ENCODE assay signal across 19 cellular contexts in the genomic region with DNA sequence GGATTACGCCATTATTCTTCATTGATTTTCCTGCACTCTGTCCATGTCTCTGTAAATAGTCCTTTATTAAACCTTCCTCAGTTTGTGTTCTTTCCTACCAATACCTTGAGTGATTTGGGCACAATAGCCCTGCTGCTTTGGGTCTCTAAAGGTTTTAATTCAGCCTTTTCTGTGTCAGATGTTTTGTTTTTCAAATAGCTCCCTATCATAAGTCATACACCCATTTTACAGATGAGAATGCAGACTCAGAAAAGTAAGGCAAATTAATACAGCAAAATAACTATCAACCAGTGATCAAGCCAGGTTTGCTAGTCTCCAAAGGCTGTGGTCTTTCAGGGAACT. TPM values are rescaled to one million over a fixed set of nuclear protein-coding genes. Genes with fewer than 3 reads are reported as not detected.
DNase-seq lines count a peak whose midpoint lies in the region; ATAC-seq and TF ChIP-seq lines count a peak whose summit lies in the region.
"Had no signal": no experiment of that assay in that cellular context is flagged by ENCODE, and none has a peak within 500 bp of the region (broad histone marks: within the 10 kb centered on the region; RNA-seq: fewer than 3 reads in every experiment).

No MANE protein-coding gene starts in this region.

- no peak for DNase-seq in activated CD8-positive, alpha-beta T cell treated with anti-CD3 and anti-CD28 coated beads for 36 hours
- no peak for DNase-seq in activated CD8-positive, alpha-beta T cell treated with anti-CD3 and anti-CD28 coated beads, Interleukin-2, amount 10 ng/mL, durations not matched to agents 7 days and 5 days
- DNase-seq in HEK293T (ENCODE audit: extremely low spot score) (no peak), left lobe of liver (ENCODE audit: low spot score) (no peak), type B pancreatic cell (ENCODE audit: extremely low spot score, unreplicated experiment) (no peak), coronary artery (ENCODE audit: low spot score) (no peak), activated gamma-delta T cell treated with Interleukin-2 at 50 U/mL for 16 hours (no peak)
- DNase-seq: DMS79, GOT3, NCI-H1092, NCI-H1436, NCI-H2029 treated with DMSO at 0.1 percent for 48 hours, NCI-H226, NCI-H510A treated with DMSO at 0.1 percent for 48 hours, NCI-H748 treated with DMSO at 0.1 percent for 48 hours, SIG-M5, SK-N-SH had no signal

- H3K27ac ChIP-seq in coronary artery: no peak overlapping the region

- TF ChIP-seq CTCF in activated CD8-positive, alpha-beta T cell treated with anti-CD3 and anti-CD28 coated beads for 36 hours (IDR thresholded peaks at IDR 0.05): no peak
- no peak for TF ChIP-seq CTCF in type B pancreatic cell (conservative IDR thresholded peaks at IDR 0.05)
- no peak for TF ChIP-seq CTCF in coronary artery (IDR thresholded peaks at IDR 0.05)

- peaks cover 18% of the 10 kb centered on the region for H3K4me1 Mint-ChIP-seq in activated CD8-positive, alpha-beta T cell treated with anti-CD3 and anti-CD28 coated beads for 36 hours (ENCODE audit: low read depth)
- H3K4me1 Mint-ChIP-seq in activated CD8-positive, alpha-beta T cell treated with anti-CD3 and anti-CD28 coated beads, Interleukin-2, amount 10 ng/mL, durations not matched to agents 7 days and 5 days (ENCODE audit: low read depth): peaks cover 15% of the 10 kb centered on the region
- H3K4me1 Mint-ChIP-seq in type B pancreatic cell (ENCODE audit: unreplicated experiment): peaks cover 5% of the 10 kb centered on the region
- H3K4me1 Mint-ChIP-seq: B cell, CD14-positive monocyte had no signal

- no peaks in the 10 kb centered on the region for H3K27me3 Mint-ChIP-seq in activated CD8-positive, alpha-beta T cell treated with anti-CD3 and anti-CD28 coated beads for 36 hours
- no peaks in the 10 kb centered on the region for H3K27me3 Mint-ChIP-seq in activated CD8-positive, alpha-beta T cell treated with anti-CD3 and anti-CD28 coated beads, Interleukin-2, amount 10 ng/mL, durations not matched to agents 7 days and 5 days (ENCODE audit: low read depth)
- no peaks in the 10 kb centered on the region for H3K27me3 Mint-ChIP-seq in type B pancreatic cell
- H3K27me3 Mint-ChIP-seq: B cell had no signal

- no peaks in the 10 kb centered on the region for H3K9me3 Mint-ChIP-seq in activated CD8-positive, alpha-beta T cell treated with anti-CD3 and anti-CD28 coated beads for 36 hours
- H3K9me3 Mint-ChIP-seq in activated CD8-positive, alpha-beta T cell treated with anti-CD3 and anti-CD28 coated beads, Interleukin-2, amount 10 ng/mL, durations not matched to agents 7 days and 5 days (ENCODE audit: insufficient read depth): no peaks in the 10 kb centered on the region
- H3K9me3 Mint-ChIP-seq in type B pancreatic cell: no peaks in the 10 kb centered on the region
- H3K9me3 Mint-ChIP-seq: CD14-positive monocyte had no signal

- H3K4me3 ChIP-seq in coronary artery: no peak overlapping the region

- CTCF ChIA-PET in activated CD8-positive, alpha-beta T cell treated with anti-CD3 and anti-CD28 coated beads for 36 hours (lab: Charles Lee): interaction anchor here (2.9 kb wide), 1 partner anchor 9 kb away, joined by 21 read pairs; no protein-coding TSS in a partner anchor
- CTCF ChIA-PET in activated CD8-positive, alpha-beta T cell treated with anti-CD3 and anti-CD28 coated beads, Interleukin-2, amount 10 ng/mL, durations not matched to agents 7 days and 5 days (lab: Charles Lee): interaction anchor here (1.0 to 2.4 kb wide), 3 partner anchors 9 to 39 kb away, joined by 4 to 23 read pairs (median 4); no protein-coding TSS in a partner anchor
- CTCF ChIA-PET in HEK293T (lab: Yijun Ruan, JAX): no interaction called here

- peaks cover 22% of the 10 kb centered on the region for H3K36me3 Mint-ChIP-seq in activated CD8-positive, alpha-beta T cell treated with anti-CD3 and anti-CD28 coated beads for 36 hours (ENCODE audit: low read depth)
- peaks cover 38% of the 10 kb centered on the region for H3K36me3 Mint-ChIP-seq in activated CD8-positive, alpha-beta T cell treated with anti-CD3 and anti-CD28 coated beads, Interleukin-2, amount 10 ng/mL, durations not matched to agents 7 days and 5 days (ENCODE audit: low read depth)
- peaks cover 30% of the 10 kb centered on the region for H3K36me3 Mint-ChIP-seq in type B pancreatic cell

- no peak for ATAC-seq in activated CD8-positive, alpha-beta T cell treated with anti-CD3 and anti-CD28 coated beads for 36 hours
- ATAC-seq in activated CD8-positive, alpha-beta T cell treated with anti-CD3 and anti-CD28 coated beads, Interleukin-2, amount 10 ng/mL, durations not matched to agents 7 days and 5 days: no peak
- peak; percentile 80 for ATAC-seq in left lobe of liver

- no peak overlapping the region for H3K4me3 Mint-ChIP-seq in activated CD8-positive, alpha-beta T cell treated with anti-CD3 and anti-CD28 coated beads for 36 hours
- no peak overlapping the region for H3K4me3 Mint-ChIP-seq in activated CD8-positive, alpha-beta T cell treated with anti-CD3 and anti-CD28 coated beads, Interleukin-2, amount 10 ng/mL, durations not matched to agents 7 days and 5 days
- no peak overlapping the region for H3K4me3 Mint-ChIP-seq in type B pancreatic cell
- H3K4me3 Mint-ChIP-seq: B cell, CD14-positive monocyte had no signal

- peak overlapping the region; percentile 4 for H3K27ac Mint-ChIP-seq in activated CD8-positive, alpha-beta T cell treated with anti-CD3 and anti-CD28 coated beads for 36 hours
- no peak overlapping the region for H3K27ac Mint-ChIP-seq in activated CD8-positive, alpha-beta T cell treated with anti-CD3 and anti-CD28 coated beads, Interleukin-2, amount 10 ng/mL, durations not matched to agents 7 days and 5 days
- peak overlapping the region; percentile 28 for H3K27ac Mint-ChIP-seq in type B pancreatic cell
- H3K27ac Mint-ChIP-seq: B cell, CD14-positive monocyte had no signal

- POLR2A ChIA-PET in activated CD8-positive, alpha-beta T cell treated with anti-CD3 and anti-CD28 coated beads for 36 hours (lab: Charles Lee): interaction anchor here (0.6 to 1.8 kb wide), 7 partner anchors 9 to 54 kb away, joined by 3 to 5 read pairs (median 3); no protein-coding TSS in a partner anchor
- POLR2A ChIA-PET in activated CD8-positive, alpha-beta T cell treated with anti-CD3 and anti-CD28 coated beads, Interleukin-2, amount 10 ng/mL, durations not matched to agents 7 days and 5 days (lab: Charles Lee): interaction anchor here (0.6 to 1.7 kb wide), 2 partner anchors 24 to 60 kb away, joined by 4 to 9 read pairs; partner anchors contain the start of gene KPNB1
- POLR2A ChIA-PET in HEK293T (lab: Yijun Ruan, JAX): interaction anchor here (1.8 kb wide), 1 partner anchor 25 kb away, joined by 6 read pairs; the partner anchor contains the start of gene KPNB1

- intact Hi-C loops in activated CD8-positive, alpha-beta T cell treated with anti-CD3 and anti-CD28 coated beads for 36 hours (cut with micrococcal nuclease): no loop called here

TF ChIP-seq in HEK293T, 16 proteins besides CTCF, POLR2A, EP300 and RAD21:
- no peak for TF ChIP-seq L3MBTL2 (conservative IDR thresholded peaks at IDR 0.05)
- 0 out of 2 replicates have a peak, but pooled peaks have one; percentile 30 for TF ChIP-seq ZNF384 (IDR thresholded peaks at IDR 0.05)

RNA-seq across cellular contexts. Expression of gene KPNB1, which starts 25.0 kb away (rescaled TPM):
- total RNA-seq in activated CD8-positive, alpha-beta T cell treated with anti-CD3 and anti-CD28 coated beads for 36 hours: 100 to 1,000 TPM; 589 to 605 TPM
- total RNA-seq in activated CD8-positive, alpha-beta T cell treated with anti-CD3 and anti-CD28 coated beads, Interleukin-2, amount 10 ng/mL, durations not matched to agents 7 days and 5 days: 100 to 1,000 TPM; 413 to 427 TPM
- total RNA-seq in left lobe of liver (79.3 TPM), type B pancreatic cell (ENCODE audit: low replicate concordance) (300 and 372 TPM in 2 replicates)
